ENCODE assay signal across 1 cellular context in the genomic region with DNA sequence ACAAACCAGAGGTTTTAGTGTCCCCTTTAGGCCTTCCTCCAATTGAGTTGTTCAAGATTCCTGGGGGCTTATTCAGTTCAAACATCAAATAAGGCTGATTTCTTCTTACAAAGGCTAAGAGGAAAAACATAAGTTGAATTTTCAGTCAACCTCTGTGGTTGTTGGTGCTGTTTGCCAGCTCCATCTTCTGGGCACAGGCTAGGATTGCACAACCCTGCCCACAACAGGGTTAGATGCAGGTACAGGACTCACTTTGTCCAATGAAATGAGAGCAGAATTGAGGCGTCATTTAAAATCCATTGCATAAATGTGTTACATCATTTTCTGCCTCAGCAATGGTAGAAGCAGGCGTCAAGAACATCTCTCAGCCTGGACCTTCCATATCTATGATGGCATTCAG.
TF ChIP-seq lines count a peak whose summit lies in the region.

No MANE protein-coding gene starts in this region.

TF ChIP-seq in K562, 482 proteins besides CTCF, POLR2A, EP300 and RAD21 (continued from another document):
- TF ChIP-seq, protein P1, sequence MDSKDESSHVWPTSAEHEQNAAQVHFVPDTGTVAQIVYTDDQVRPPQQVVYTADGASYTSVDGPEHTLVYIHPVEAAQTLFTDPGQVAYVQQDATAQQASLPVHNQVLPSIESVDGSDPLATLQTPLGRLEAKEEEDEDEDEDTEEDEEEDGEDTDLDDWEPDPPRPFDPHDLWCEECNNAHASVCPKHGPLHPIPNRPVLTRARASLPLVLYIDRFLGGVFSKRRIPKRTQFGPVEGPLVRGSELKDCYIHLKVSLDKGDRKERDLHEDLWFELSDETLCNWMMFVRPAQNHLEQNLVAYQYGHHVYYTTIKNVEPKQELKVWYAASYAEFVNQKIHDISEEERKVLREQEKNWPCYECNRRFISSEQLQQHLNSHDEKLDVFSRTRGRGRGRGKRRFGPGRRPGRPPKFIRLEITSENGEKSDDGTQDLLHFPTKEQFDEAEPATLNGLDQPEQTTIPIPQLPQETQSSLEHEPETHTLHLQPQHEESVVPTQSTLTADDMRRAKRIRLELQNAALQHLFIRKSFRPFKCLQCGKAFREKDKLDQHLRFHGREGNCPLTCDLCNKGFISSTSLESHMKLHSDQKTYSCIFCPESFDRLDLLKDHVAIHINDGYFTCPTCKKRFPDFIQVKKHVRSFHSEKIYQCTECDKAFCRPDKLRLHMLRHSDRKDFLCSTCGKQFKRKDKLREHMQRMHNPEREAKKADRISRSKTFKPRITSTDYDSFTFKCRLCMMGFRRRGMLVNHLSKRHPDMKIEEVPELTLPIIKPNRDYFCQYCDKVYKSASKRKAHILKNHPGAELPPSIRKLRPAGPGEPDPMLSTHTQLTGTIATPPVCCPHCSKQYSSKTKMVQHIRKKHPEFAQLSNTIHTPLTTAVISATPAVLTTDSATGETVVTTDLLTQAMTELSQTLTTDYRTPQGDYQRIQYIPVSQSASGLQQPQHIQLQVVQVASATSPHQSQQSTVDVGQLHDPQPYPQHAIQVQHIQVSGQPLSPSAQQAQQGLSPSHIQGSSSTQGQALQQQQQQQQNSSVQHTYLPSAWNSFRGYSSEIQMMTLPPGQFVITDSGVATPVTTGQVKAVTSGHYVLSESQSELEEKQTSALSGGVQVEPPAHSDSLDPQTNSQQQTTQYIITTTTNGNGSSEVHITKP (IDR thresholded peaks at IDR 0.05; ENCODE audit: partially characterized antibody) = no peak
- TF ChIP-seq CEBPG (CRISPR knock-in tag; IDR thresholded peaks at IDR 0.05) (no peak), CEBPG (tag; conservative IDR thresholded peaks at IDR 0.05 in 1 of 2, IDR thresholded peaks at IDR 0.05 in 1 of 2) (peak in 1 of 2 experiments; percentile 23; a peak in 1 of 4 replicates), CCAR2 (IDR thresholded peaks at IDR 0.05; ENCODE audit: low read depth, low read length) (no peak), BCL6 (CRISPR knock-in tag; IDR thresholded peaks at IDR 0.05) (no peak), ELF4 (CRISPR knock-in tag; IDR thresholded peaks at IDR 0.05) (no peak)
- TF ChIP-seq, protein P2, sequence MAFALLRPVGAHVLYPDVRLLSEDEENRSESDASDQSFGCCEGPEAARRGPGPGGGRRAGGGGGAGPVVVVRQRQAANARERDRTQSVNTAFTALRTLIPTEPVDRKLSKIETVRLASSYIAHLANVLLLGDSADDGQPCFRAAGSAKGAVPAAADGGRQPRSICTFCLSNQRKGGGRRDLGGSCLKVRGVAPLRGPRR (CRISPR knock-in tag; IDR thresholded peaks at IDR 0.05) = no peak
TF ChIP-seq in K562: peak in this region for 2.
